Comparison of ENCODE assay signal across 29 cellular contexts in the genomic region with DNA sequence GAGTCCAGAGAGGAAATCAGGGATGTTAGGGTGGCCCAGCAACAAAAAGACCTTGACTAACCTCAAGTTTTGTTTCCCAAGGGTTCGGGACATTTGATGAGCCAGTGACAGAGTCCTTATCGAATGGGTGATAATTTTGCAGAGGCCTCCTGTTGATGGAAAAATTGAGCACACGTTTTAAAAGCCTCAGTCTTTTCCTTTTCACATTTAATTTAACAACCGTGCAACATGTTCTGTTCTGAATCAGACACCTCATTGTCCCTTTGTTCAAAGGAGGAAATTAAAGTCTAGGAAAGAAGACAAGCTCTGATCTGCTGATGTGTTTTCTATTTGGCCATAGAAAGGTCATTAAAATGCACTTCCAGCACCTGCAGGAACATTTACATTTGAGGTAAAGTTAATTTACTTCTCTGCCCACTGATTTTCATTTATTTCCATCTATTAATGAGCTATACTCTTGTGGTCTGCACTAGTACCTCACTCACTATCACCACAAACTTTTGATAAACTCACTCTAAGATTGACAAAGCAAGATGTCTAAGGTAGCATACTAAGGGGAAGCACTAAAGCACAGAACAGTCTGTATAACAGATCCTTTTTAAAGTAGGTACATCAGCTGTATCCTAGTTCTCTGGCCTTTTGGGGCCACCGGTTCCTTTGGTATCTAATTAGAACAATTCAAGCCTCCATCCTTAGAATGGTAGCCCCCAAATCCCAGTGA.
"Had no signal": no experiment of that assay in that cellular context is flagged by ENCODE, and none has a peak within 500 bp of the region (broad histone marks: within the 10 kb centered on the region; RNA-seq: fewer than 3 reads in every experiment).

No MANE protein-coding gene starts in this region.

- H3K27ac ChIP-seq: adrenal gland, body of pancreas, SJCRH30, SK-N-MC had no signal

- H3K27me3 Mint-ChIP-seq: activated CD4-positive, alpha-beta memory T cell treated with anti-CD3 and anti-CD28 coated beads for 36 hours had no signal

- ATAC-seq: activated T-cell treated with anti-CD3 and anti-CD28 coated beads, Interleukin-2, amount 50 U/mL, for 4 hours; body of pancreas; Panc1 had no signal

- H3K27ac Mint-ChIP-seq: activated CD4-positive, alpha-beta memory T cell treated with anti-CD3 and anti-CD28 coated beads for 36 hours; activated naive CD8-positive, alpha-beta T cell treated with anti-CD3 and anti-CD28 coated beads, Interleukin-2, amount 10 ng/mL, durations not matched to agents 7 days and 5 days; activated T-helper 1 cell treated with anti-CD3 and anti-CD28 coated beads, Interleukin-12 subunit alpha, Interleukin-12 subunit beta, Interleukin-2, Interleukin-4 antibody, amounts not matched to agents 30 ng/mL and 10 ng/mL and 1 ng/mL, durations not matched to agents 14 hours and 24 hours and 36 hours; T-helper 1 cell treated with Interleukin-12 subunit alpha and Interleukin-12 subunit beta and Interleukin-4 antibody, amounts not matched to agents 30 μg/mL and 1 μg/mL, for 36 hours; T-helper 2 cell treated with Interferon-gamma antibody and Interleukin-4, amounts not matched to agents 5 μg/mL and 100 μg/mL, for 36 hours had no signal

- H3K4me3 ChIP-seq: adrenal gland, body of pancreas, breast epithelium, SJCRH30, SK-N-MC had no signal

- DNase-seq: activated CD4-positive, alpha-beta memory T cell treated with anti-CD3 and anti-CD28 coated beads for 36 hours; activated CD4-positive, alpha-beta T cell treated with anti-CD3 and anti-CD28 coated beads, Interleukin-2, amount 50 U/mL, for 1 hour; activated CD8-positive, alpha-beta memory T cell treated with anti-CD3 and anti-CD28 coated beads, Interleukin-2, amount 50 U/mL, for 4 hours; activated naive CD4-positive, alpha-beta T cell; activated naive CD4-positive, alpha-beta T cell treated with anti-CD3 and anti-CD28 coated beads, Interleukin-2, amount 50 U/mL, for 16 hours; activated naive CD8-positive, alpha-beta T cell treated with anti-CD3 and anti-CD28 coated beads, Interleukin-2, amount 10 ng/mL, durations not matched to agents 7 days and 5 days; activated T-cell treated with anti-CD3 and anti-CD28 coated beads for 4 hours; activated T-cell treated with anti-CD3 and anti-CD28 coated beads, Interleukin-2, amount 50 U/mL, for 4 hours; adrenal gland; body of pancreas; Karpas-422; KBM-7; NCI-H1105; NCI-H1417 treated with DMSO at 0.1 percent for 48 hours; NCI-H187 treated with DMSO at 0.1 percent for 48 hours; NCI-H2081; NCI-H2171 treated with DMSO at 0.1 percent for 48 hours; NCI-H2227 treated with DMSO at 0.1 percent for 48 hours; NCI-H446 treated with DMSO at 0.1 percent for 48 hours; NCI-H524; NCI-H774; SHP77; SJCRH30 had no signal

- H3K27me3 ChIP-seq: adrenal gland, body of pancreas, breast epithelium had no signal

- H3K4me1 ChIP-seq: adrenal gland, body of pancreas, breast epithelium, SJCRH30 had no signal

- H3K36me3 ChIP-seq: adrenal gland, breast epithelium, SJCRH30 had no signal

- H3K36me3 Mint-ChIP-seq: activated CD4-positive, alpha-beta memory T cell treated with anti-CD3 and anti-CD28 coated beads for 36 hours; activated naive CD8-positive, alpha-beta T cell treated with anti-CD3 and anti-CD28 coated beads, Interleukin-2, amount 10 ng/mL, durations not matched to agents 7 days and 5 days had no signal

- H3K4me3 Mint-ChIP-seq: activated CD4-positive, alpha-beta memory T cell treated with anti-CD3 and anti-CD28 coated beads for 36 hours; activated naive CD8-positive, alpha-beta T cell treated with anti-CD3 and anti-CD28 coated beads, Interleukin-2, amount 10 ng/mL, durations not matched to agents 7 days and 5 days; activated T-cell treated with anti-CD3 and anti-CD28 coated beads, Interleukin-2, amount 50 U/mL, for 4 hours; activated T-helper 1 cell treated with anti-CD3 and anti-CD28 coated beads, Interleukin-12 subunit alpha, Interleukin-12 subunit beta, Interleukin-2, Interleukin-4 antibody, amounts not matched to agents 30 ng/mL and 10 ng/mL and 1 ng/mL, durations not matched to agents 14 hours and 24 hours and 36 hours; T-helper 1 cell treated with Interleukin-12 subunit alpha and Interleukin-12 subunit beta and Interleukin-4 antibody, amounts not matched to agents 30 μg/mL and 1 μg/mL, for 36 hours; T-helper 2 cell treated with Interferon-gamma antibody and Interleukin-4, amounts not matched to agents 5 μg/mL and 100 μg/mL, for 36 hours had no signal
